In the genomic region with DNA sequence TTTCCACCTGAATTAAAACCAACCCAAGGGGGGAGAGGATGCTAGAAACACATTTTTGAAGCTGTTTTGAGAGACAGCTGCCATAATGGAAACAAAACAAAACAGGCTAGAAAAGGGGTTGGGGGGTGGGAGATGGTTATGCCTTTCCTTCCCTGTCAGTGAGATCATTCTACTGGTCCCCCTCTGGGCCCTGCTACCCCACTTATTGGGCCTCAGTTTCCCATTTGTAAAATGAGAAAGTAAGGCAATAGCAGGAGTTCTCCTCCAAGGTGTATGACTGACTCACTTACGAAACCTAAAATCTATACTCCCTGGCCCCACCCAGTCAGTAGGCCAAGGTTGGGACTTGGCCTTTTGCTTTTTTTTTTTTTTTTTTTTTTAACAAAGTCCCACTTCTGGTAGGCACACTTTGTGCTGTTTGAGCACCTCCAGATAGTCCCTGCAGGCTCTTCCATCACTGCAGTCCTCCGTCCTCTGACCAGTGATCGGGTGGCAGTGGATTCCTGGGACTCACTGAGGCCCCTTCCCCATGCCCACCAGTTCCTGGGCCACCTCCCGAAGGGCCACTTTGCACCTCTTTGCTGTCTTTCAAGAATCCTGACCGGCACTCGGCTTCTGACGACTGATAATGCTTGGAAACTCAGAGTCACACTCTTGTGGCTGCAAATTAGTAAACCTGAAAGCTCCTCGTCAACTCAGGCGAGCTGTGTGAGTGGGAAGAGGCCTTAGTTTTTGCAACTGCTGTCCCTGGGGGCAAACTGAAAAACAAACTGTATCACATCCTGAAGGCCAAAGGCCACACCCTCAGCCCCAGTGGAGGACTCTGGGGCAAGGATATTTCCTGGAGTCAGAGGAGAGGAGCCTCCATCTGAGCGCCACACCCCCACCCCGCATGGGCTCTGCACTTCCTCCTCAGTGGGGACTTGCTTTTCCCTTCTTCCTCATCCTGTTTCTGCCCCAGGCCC, we compare ENCODE assay signal across 8 cellular contexts. TPM values are rescaled to one million over a fixed set of nuclear protein-coding genes. Genes with fewer than 3 reads are reported as not detected.
DNase-seq lines count a peak whose midpoint lies in the region; ATAC-seq lines count a peak whose summit lies in the region.

No MANE protein-coding gene starts in this region.

- peak overlapping the region in 1 of 5 donors; percentile 53 for H3K4me3 Mint-ChIP-seq in immature natural killer cell

- ATAC-seq in GM21423 (IDR thresholded peaks at IDR 0.05; ENCODE audit: unreplicated experiment): peak; percentile 78

- peak overlapping the region in 1 of 6 donors; percentile 74 for H3K27ac Mint-ChIP-seq in immature natural killer cell

- intact Hi-C loops in posterior vena cava (cut with DNase I): no loop called here

- in situ Hi-C loops in KBM-7 (cut with MboI; ENCODE audit: low pct_unique_long_range_greater_than_20kb, low sequenced_read_pairs): no loop called here

- peaks cover 0 to 5% (median 0%) of the 10 kb centered on the region in 3 donors for H3K36me3 Mint-ChIP-seq in immature natural killer cell

- H3K4me1 Mint-ChIP-seq in immature natural killer cell: peaks cover 3 to 4% of the 10 kb centered on the region in 2 donors

- H3K27me3 Mint-ChIP-seq in immature natural killer cell (ENCODE audit: low read depth in 3 of 3): peaks cover 0 to 7% (median 2%) of the 10 kb centered on the region in 3 donors

- peaks cover 0 to 1% (median 0%) of the 10 kb centered on the region in 6 donors for H3K9me3 Mint-ChIP-seq in immature natural killer cell

- peak; percentile 44 for DNase-seq in CMK (ENCODE audit: low read depth)
- peak; percentile 84 for DNase-seq in KBM-7
- DNase-seq in activated naive CD4-positive, alpha-beta T cell treated with anti-CD3 and anti-CD28 coated beads, Interleukin-2, amount 50 U/mL, for 16 hours: peak; percentile 64
- peak; percentile 91 for DNase-seq in posterior vena cava (ENCODE audit: low spot score)
- no peak for DNase-seq in AG08395 (ENCODE audit: low spot score)
- no peak for DNase-seq in immature natural killer cell
- DNase-seq in GM03348 (ENCODE audit: low spot score): no peak

RNA-seq across cellular contexts. Expression of gene PSTPIP1, which starts 6.7 kb away (rescaled TPM):
- 10 to 100 TPM; 12.9 to 18.1 TPM for total RNA-seq in posterior vena cava
- polyA plus RNA-seq in immature natural killer cell: 100 to 1,000 TPM in 1 of 3 donors, 10 to 100 TPM in 2; 84.4 to 127 (median 99.3) TPM

RNA-seq across cellular contexts. Expression of gene RCN2, which starts 56.6 kb away (rescaled TPM):
- 10 to 100 TPM; 37.4 to 40.7 TPM for total RNA-seq in posterior vena cava
- polyA plus RNA-seq in immature natural killer cell: 10 to 100 TPM; 54.0 to 68.2 (median 64.1) TPM

Comparison
In these comparisons a context has a peak if more than half of its experiments do, and no peak if none do; other contexts are left out.
1. DNase-seq: peak in CMK (single experiment), KBM-7 (single experiment), activated naive CD4-positive, alpha-beta T cell treated with anti-CD3 and anti-CD28 coated beads, Interleukin-2, amount 50 U/mL, for 16 hours (single experiment) and posterior vena cava (single experiment); none in AG08395 (single experiment), immature natural killer cell (0 of 3) and GM03348 (single experiment).